In genomic region chr1:154183045-154183968, GRCh38 we compare ENCODE assay signal across 8 cellular contexts. TPM values are rescaled to one million over a fixed set of nuclear protein-coding genes. Genes with fewer than 3 reads are reported as not detected.
DNase-seq lines count a peak whose midpoint lies in the region; ATAC-seq lines count a peak whose summit lies in the region.

No MANE protein-coding gene starts in this region.

- peaks cover 24% of the 10 kb centered on the region for H3K36me3 ChIP-seq in BLaER1

- CTCF ChIA-PET in activated CD4-positive, alpha-beta T cell treated with anti-CD3 and anti-CD28 coated beads, Interleukin-2, amount 10 ng/mL, durations not matched to agents 7 days and 5 days (lab: Charles Lee): no interaction called here

- peak overlapping the region; percentile 88 for H3K27ac ChIP-seq in BLaER1

- H3K4me1 ChIP-seq in BLaER1: peaks cover 43% of the 10 kb centered on the region

- ATAC-seq in GM19324 (IDR thresholded peaks at IDR 0.05; ENCODE audit: low FRiP score, unreplicated experiment) (peak; percentile 74), HG03460 (IDR thresholded peaks at IDR 0.05; ENCODE audit: unreplicated experiment) (peak; percentile 60)

- H3K36me3 Mint-ChIP-seq in activated CD4-positive, alpha-beta T cell treated with anti-CD3 and anti-CD28 coated beads, Interleukin-2, amount 10 ng/mL, durations not matched to agents 7 days and 5 days (ENCODE audit: low read depth): peaks cover 39% of the 10 kb centered on the region

- peak overlapping the region; percentile 99 for H3K4me3 Mint-ChIP-seq in activated CD4-positive, alpha-beta T cell treated with anti-CD3 and anti-CD28 coated beads, Interleukin-2, amount 10 ng/mL, durations not matched to agents 7 days and 5 days

- no peaks in the 10 kb centered on the region for H3K9me3 Mint-ChIP-seq in activated CD4-positive, alpha-beta T cell treated with anti-CD3 and anti-CD28 coated beads, Interleukin-2, amount 10 ng/mL, durations not matched to agents 7 days and 5 days

- peak overlapping the region; percentile 96 for H3K4me2 ChIP-seq in BLaER1

- peak overlapping the region; percentile 90 for H3K9ac ChIP-seq in BLaER1

- H3K4me1 Mint-ChIP-seq in activated CD4-positive, alpha-beta T cell treated with anti-CD3 and anti-CD28 coated beads, Interleukin-2, amount 10 ng/mL, durations not matched to agents 7 days and 5 days: peaks cover 46% of the 10 kb centered on the region

- H3K27me3 ChIP-seq in BLaER1: no peaks in the 10 kb centered on the region

- H3K4me3 ChIP-seq in BLaER1: peak overlapping the region; percentile 88

- POLR2A ChIA-PET in activated CD4-positive, alpha-beta T cell treated with anti-CD3 and anti-CD28 coated beads, Interleukin-2, amount 10 ng/mL, durations not matched to agents 7 days and 5 days (lab: Charles Lee): interaction anchor here (0.6 kb wide), 1 partner anchor 206 kb away, joined by 3 read pairs; the partner anchor contains the start of gene JTB

- peaks cover 6% of the 10 kb centered on the region for H3K27me3 Mint-ChIP-seq in activated CD4-positive, alpha-beta T cell treated with anti-CD3 and anti-CD28 coated beads, Interleukin-2, amount 10 ng/mL, durations not matched to agents 7 days and 5 days

- peaks cover 46% of the 10 kb centered on the region for H4K20me1 ChIP-seq in BLaER1

- H3K9me3 ChIP-seq in BLaER1: no peaks in the 10 kb centered on the region

- DNase-seq in NCI-H526 treated with DMSO at 0.1 percent for 48 hours (lab: John Stamatoyannopoulos, UW) (peak; percentile 99), cortex of kidney (lab: John Stamatoyannopoulos, UW) (peak; percentile 33), left kidney (ENCODE audit: low read depth, low spot score) (peak; percentile 99)
- DNase-seq in activated CD4-positive, alpha-beta T cell treated with anti-CD3 and anti-CD28 coated beads, Interleukin-2, amount 10 ng/mL, durations not matched to agents 7 days and 5 days: peak; percentile 96
- peak; percentile 96 for DNase-seq in stimulated activated CD4-positive, alpha-beta T cell treated with anti-CD3 and anti-CD28 coated beads, Interleukin-1b, Interleukin-23, amount 100 ng/mL, for 48 hours

- H3K27ac Mint-ChIP-seq in activated CD4-positive, alpha-beta T cell treated with anti-CD3 and anti-CD28 coated beads, Interleukin-2, amount 10 ng/mL, durations not matched to agents 7 days and 5 days: peak overlapping the region; percentile 92

RNA-seq across cellular contexts. Expression of gene TPM3, which starts 8.6 kb away (rescaled TPM):
- total RNA-seq in activated CD4-positive, alpha-beta T cell treated with anti-CD3 and anti-CD28 coated beads, Interleukin-2, amount 10 ng/mL, durations not matched to agents 7 days and 5 days: 100 to 1,000 TPM; 781 to 902 TPM

RNA-seq across cellular contexts. Expression of gene CFAP141, which starts 22.8 kb away (rescaled TPM):
- total RNA-seq in activated CD4-positive, alpha-beta T cell treated with anti-CD3 and anti-CD28 coated beads, Interleukin-2, amount 10 ng/mL, durations not matched to agents 7 days and 5 days: under 1 TPM in 1 of 2 experiments, not detected in 1; 0.65 TPM

RNA-seq across cellular contexts. Expression of gene NUP210L, which starts 28.4 kb away (rescaled TPM):
- under 1 TPM; 0.04 to 0.12 TPM for total RNA-seq in activated CD4-positive, alpha-beta T cell treated with anti-CD3 and anti-CD28 coated beads, Interleukin-2, amount 10 ng/mL, durations not matched to agents 7 days and 5 days

RNA-seq across cellular contexts. Expression of gene UBAP2L, which starts 37.4 kb away (rescaled TPM):
- 100 to 1,000 TPM; 186 to 211 TPM for total RNA-seq in activated CD4-positive, alpha-beta T cell treated with anti-CD3 and anti-CD28 coated beads, Interleukin-2, amount 10 ng/mL, durations not matched to agents 7 days and 5 days

Comparison
In these comparisons a context has a peak if more than half of its experiments do, and no peak if none do; other contexts are left out.
1. Peak in every context shown above with its lines: DNase-seq, ATAC-seq, H3K4me3 ChIP-seq and H3K27ac ChIP-seq.
2. DNase-seq: peak in every context shown above with its lines; median percentile 99 in NCI-H526 treated with DMSO at 0.1 percent for 48 hours; 99 in left kidney; 96 in activated CD4-positive, alpha-beta T cell treated with anti-CD3 and anti-CD28 coated beads, Interleukin-2, amount 10 ng/mL, durations not matched to agents 7 days and 5 days; 96 in stimulated activated CD4-positive, alpha-beta T cell treated with anti-CD3 and anti-CD28 coated beads, Interleukin-1b, Interleukin-23, amount 100 ng/mL, for 48 hours; 33 in cortex of kidney.